ENCODE assay signal across 8 cellular contexts in the genomic region with DNA sequence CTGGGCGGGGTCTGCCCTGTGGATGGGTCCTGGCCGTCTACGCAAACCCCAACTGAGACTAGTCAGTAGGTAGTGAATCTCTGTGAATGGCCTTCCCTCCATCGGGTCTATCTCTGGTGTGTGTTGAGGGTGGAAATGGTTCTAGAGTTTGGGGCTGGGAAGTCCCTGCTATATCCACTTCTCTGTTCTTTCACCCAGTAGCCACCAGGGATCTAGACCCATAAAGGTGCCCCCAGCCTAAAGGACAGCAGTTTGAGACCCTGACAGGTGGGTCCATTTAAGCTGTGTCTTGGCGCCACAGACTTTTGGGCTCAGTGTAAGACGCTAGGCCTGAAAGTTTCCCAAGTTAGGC. TPM values are rescaled to one million over a fixed set of nuclear protein-coding genes. Genes with fewer than 3 reads are reported as not detected.
DNase-seq lines count a peak whose midpoint lies in the region; ATAC-seq and TF ChIP-seq lines count a peak whose summit lies in the region.

No MANE protein-coding gene starts in this region.

- peak overlapping the region; percentile 83 for H3K9ac ChIP-seq in endocrine pancreas (ENCODE audit: control insufficient read depth, insufficient read depth, low read length)
- H3K9ac ChIP-seq in MM.1S (ENCODE audit: low read length), result no peak overlapping the region

- no peak for ATAC-seq in HG03196 (IDR thresholded peaks at IDR 0.05; ENCODE audit: unreplicated experiment)

- no peaks in the 10 kb centered on the region for H3K27me3 Mint-ChIP-seq in IgD-negative memory B cell

- DNase-seq in BJ (ENCODE audit: low read depth) (no peak), osteoblast (ENCODE audit: insufficient read length, low spot score, missing footprints) (peak; percentile 73), HuH-7.5 (ENCODE audit: low spot score) (no peak), NCI-H345 treated with DMSO at 0.1 percent for 48 hours (lab: John Stamatoyannopoulos, UW; ENCODE audit: unreplicated experiment) (no peak), MM.1S (no peak)

- CTCF ChIA-PET in BJ (lab: Yijun Ruan, JAX), result interaction anchor here (0.5 to 1.6 kb wide), 8 partner anchors 10 to 510 kb away, joined by 3 to 7 read pairs (median 4); a partner anchor contains a TSS

- peaks cover 3% of the 10 kb centered on the region for H3K36me3 Mint-ChIP-seq in IgD-negative memory B cell

- H3K27me3 ChIP-seq in BJ (ENCODE audit: control insufficient read depth, insufficient read depth, low read length) (no peaks in the 10 kb centered on the region), endocrine pancreas (ENCODE audit: control insufficient read depth, insufficient read depth, low read length) (no peaks in the 10 kb centered on the region), osteoblast (ENCODE audit: insufficient read depth, low read length) (no peaks in the 10 kb centered on the region), MM.1S (replicated peaks; ENCODE audit: insufficient read depth, low read length) (no peaks in the 10 kb centered on the region)

- H3K9me3 ChIP-seq in endocrine pancreas (ENCODE audit: control insufficient read depth, low read length) (no peaks in the 10 kb centered on the region), osteoblast (ENCODE audit: low read depth, low read length) (peaks cover 2% of the 10 kb centered on the region), MM.1S (replicated peaks; ENCODE audit: insufficient read depth, low read length) (no peaks in the 10 kb centered on the region)

- H3K36me3 ChIP-seq in BJ (ENCODE audit: control insufficient read depth, insufficient read depth, low read length) (no peaks in the 10 kb centered on the region), endocrine pancreas (ENCODE audit: control insufficient read depth, insufficient read depth, low read length) (no peaks in the 10 kb centered on the region), osteoblast (ENCODE audit: insufficient read depth, low read length) (no peaks in the 10 kb centered on the region), MM.1S (replicated peaks; ENCODE audit: insufficient read depth, low read length) (no peaks in the 10 kb centered on the region)

- peaks cover 0 to 11% (median 8%) of the 10 kb centered on the region in 3 donors for H3K4me1 Mint-ChIP-seq in IgD-negative memory B cell

- H3F3A ChIP-seq in MM.1S (ENCODE audit: insufficient read depth, low read length), result no peaks in the 10 kb centered on the region

- no peak for TF ChIP-seq CTCF in BJ (IDR thresholded peaks at IDR 0.05; ENCODE audit: insufficient read depth, low read depth, low read length)
- TF ChIP-seq CTCF in osteoblast (IDR thresholded peaks at IDR 0.05; ENCODE audit: extremely low read depth, low read depth, low read length), result no peak
- no peak for TF ChIP-seq CTCF in MM.1S (IDR thresholded peaks at IDR 0.05; ENCODE audit: low read length)

- POLR2A ChIA-PET in BJ (lab: Charles Lee), result no interaction called here

- H2AFZ ChIP-seq in osteoblast (ENCODE audit: low read length) (peak overlapping the region; percentile 99), MM.1S (ENCODE audit: low read length) (no peak overlapping the region)

- H3K9me3 Mint-ChIP-seq in IgD-negative memory B cell, result peaks cover 0 to 16% (median 3%) of the 10 kb centered on the region in 3 donors

- H3K27ac ChIP-seq in osteoblast (ENCODE audit: low read depth, low read length), result no peak overlapping the region
- no peak overlapping the region for H3K27ac ChIP-seq in MM.1S (ENCODE audit: low read length)

- H3K4me2 ChIP-seq in osteoblast (ENCODE audit: insufficient read depth, low read length) (peak overlapping the region; percentile 91), MM.1S (ENCODE audit: low read depth, low read length) (no peak overlapping the region)

- no peaks in the 10 kb centered on the region for H3K79me2 ChIP-seq in osteoblast (ENCODE audit: insufficient read depth, low read length)
- H3K79me2 ChIP-seq in MM.1S (ENCODE audit: low read length), result no peaks in the 10 kb centered on the region

- H3K4me1 ChIP-seq in endocrine pancreas (ENCODE audit: control insufficient read depth, insufficient read depth, low read length), result no peaks in the 10 kb centered on the region
- H3K4me1 ChIP-seq in osteoblast (ENCODE audit: insufficient read depth, low read length), result no peaks in the 10 kb centered on the region
- H3K4me1 ChIP-seq in MM.1S (ENCODE audit: low read length), result no peaks in the 10 kb centered on the region

- no peaks in the 10 kb centered on the region for H3K9me2 ChIP-seq in MM.1S (replicated peaks; ENCODE audit: insufficient read depth, low read length)

- peak overlapping the region; percentile 87 to 99 (median 96) for H3K4me3 Mint-ChIP-seq in IgD-negative memory B cell

- H3K27ac Mint-ChIP-seq in IgD-negative memory B cell, result no peak overlapping the region

- H3K4me3 ChIP-seq in BJ (ENCODE audit: low read depth, low read length), result peak overlapping the region; percentile 49
- H3K4me3 ChIP-seq in endocrine pancreas (ENCODE audit: control insufficient read depth, insufficient read depth, low read length), result peak overlapping the region; percentile 32
- peak overlapping the region; percentile 91 for H3K4me3 ChIP-seq in osteoblast (ENCODE audit: insufficient read depth, low read length)
- H3K4me3 ChIP-seq in MM.1S (ENCODE audit: low read length), result no peak overlapping the region

- H4K20me1 ChIP-seq in osteoblast (ENCODE audit: insufficient read depth, low read length) (no peaks in the 10 kb centered on the region), MM.1S (ENCODE audit: insufficient read depth, low read length) (no peaks in the 10 kb centered on the region)

RNA-seq across cellular contexts. Expression of a gene that starts 57.7 kb away (rescaled TPM):
- polyA plus RNA-seq in BJ (2011; rRNA removed) (5.4 and 7.0 TPM in 2 replicates), IgD-negative memory B cell (10.1 TPM)
- 3.6 and 5.7 TPM in 2 replicates for polyA minus RNA-seq in BJ (2011; rRNA and poly(A)+ RNA removed)
- 13.3 and 14.8 TPM in 2 replicates for total RNA-seq in osteoblast

RNA-seq across cellular contexts. Expression of a gene that starts 57.7 kb away (rescaled TPM):
- polyA plus RNA-seq in BJ (2011; rRNA removed), result 1.2 and 1.5 TPM in 2 replicates
- polyA minus RNA-seq in BJ (2011; rRNA and poly(A)+ RNA removed), result 1.4 and 1.7 TPM in 2 replicates
- polyA plus RNA-seq in IgD-negative memory B cell, result 3.6 TPM
- total RNA-seq in osteoblast, result 4.0 and 4.7 TPM in 2 replicates
